Comparison of ENCODE assay signal across 8 cellular contexts in genomic region chr2:37389984-37390765, GRCh38.
DNase-seq lines count a peak whose midpoint lies in the region; ATAC-seq and TF ChIP-seq lines count a peak whose summit lies in the region.

No MANE protein-coding gene starts in this region.

- in situ Hi-C loops in ACHN (cut with HindIII; ENCODE audit: low pct_ligation_motif_present, low pct_unique_long_range_greater_than_20kb, low sequenced_read_pairs), result no loop called here

- TF ChIP-seq CTCF in foreskin fibroblast (IDR thresholded peaks at IDR 0.05; ENCODE audit: low read depth, low read length), result no peak

- H3K4me3 ChIP-seq in foreskin fibroblast (ENCODE audit: low read depth in 1 of 2, low read length in 2 of 2), result no peak overlapping the region

- DNase-seq in ACHN (peak; percentile 87), NOMO-1 treated with DMSO at 0.1 percent for 48 hours (lab: John Stamatoyannopoulos, UW; ENCODE audit: unreplicated experiment) (peak; percentile 66), activated T-cell treated with anti-CD3 and anti-CD28 coated beads for 4 hours (peak; percentile 59), foreskin fibroblast (peak; percentile 88 to 91), NCI-H748 (lab: John Stamatoyannopoulos, UW; ENCODE audit: unreplicated experiment) (no peak)
- DNase-seq in stimulated activated CD4-positive, alpha-beta T cell treated with anti-CD3 and anti-CD28 coated beads, Interleukin-12 subunit alpha, Interleukin-12 subunit beta, amount 100 ng/mL, for 4 hours, result peak; percentile 41

- peak; percentile 90 for ATAC-seq in GM18520 (IDR thresholded peaks at IDR 0.05; ENCODE audit: unreplicated experiment)
- ATAC-seq in HG03025 (IDR thresholded peaks at IDR 0.05; ENCODE audit: low FRiP score, unreplicated experiment), result peak; percentile 86
